1 cellular context compared by ENCODE assay signal in the genomic region with DNA sequence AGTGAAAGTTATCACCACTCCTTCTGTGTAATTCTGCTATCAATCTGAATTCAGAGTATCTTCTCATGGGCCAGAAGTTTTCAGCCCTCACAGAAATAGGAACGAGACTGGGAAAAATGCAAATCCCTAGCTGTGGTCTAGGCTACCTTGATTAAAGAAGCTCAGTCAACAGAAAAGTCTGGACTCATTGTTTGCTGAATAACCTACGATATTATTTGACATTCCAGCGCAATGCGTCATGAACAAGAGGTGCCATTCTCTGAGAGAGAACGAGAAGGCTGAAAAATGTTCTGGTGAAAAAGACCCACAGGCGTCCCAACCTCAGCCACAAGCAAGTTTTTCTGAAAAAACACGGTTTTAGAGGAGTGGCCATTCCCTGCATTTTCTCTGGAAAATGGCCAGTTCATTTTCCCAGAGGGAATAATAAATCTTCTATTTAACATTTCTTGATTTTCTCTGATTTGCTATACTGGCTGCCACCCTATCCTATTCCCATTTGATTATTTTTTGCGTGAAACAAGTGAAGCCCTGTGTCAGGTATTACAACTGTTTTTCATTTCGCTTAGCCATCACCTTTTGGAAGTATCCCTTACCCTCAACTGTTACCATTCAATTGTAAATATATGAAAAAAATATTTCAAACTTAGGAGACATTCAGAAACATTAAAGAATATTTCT.
TF ChIP-seq lines count a peak whose summit lies in the region.

No MANE protein-coding gene starts in this region.

TF ChIP-seq in HepG2, 621 proteins besides CTCF, POLR2A, EP300 and RAD21 (continued from another document and continues in another):
- TF ChIP-seq DPF2 (CRISPR knock-in tag; IDR thresholded peaks at IDR 0.05; ENCODE audit: borderline replicate concordance, low read depth) (peak; percentile 28; the same call in 1 of the 2 replicates), ZNF775 (CRISPR knock-in tag; IDR thresholded peaks at IDR 0.05; ENCODE audit: borderline replicate concordance) (no peak), ZNF644 (CRISPR knock-in tag; IDR thresholded peaks at IDR 0.05; ENCODE audit: low read depth) (0 out of 2 replicates have a peak, but pooled peaks have one; percentile 13), GABPB1 (CRISPR knock-in tag; IDR thresholded peaks at IDR 0.05) (no peak), ZNF282 (IDR thresholded peaks at IDR 0.05; ENCODE audit: partially characterized antibody) (no peak), SNRNP70 (IDR thresholded peaks at IDR 0.05; ENCODE audit: low read depth, low read length) (no peak), SOX5 (CRISPR knock-in tag; IDR thresholded peaks at IDR 0.05; ENCODE audit: borderline replicate concordance) (peak; percentile 59; the same call in 1 of the 2 replicates), HOXD1 (CRISPR knock-in tag; IDR thresholded peaks at IDR 0.05) (no peak), ZFP37 (CRISPR knock-in tag; IDR thresholded peaks at IDR 0.05; ENCODE audit: borderline replicate concordance) (no peak), ZNF235 (CRISPR knock-in tag; IDR thresholded peaks at IDR 0.05; ENCODE audit: borderline replicate concordance) (no peak), HOXA5 (CRISPR knock-in tag; IDR thresholded peaks at IDR 0.05) (no peak), SUZ12 (IDR thresholded peaks at IDR 0.05; ENCODE audit: low read depth, low read length) (no peak), CHD2 (IDR thresholded peaks at IDR 0.05; ENCODE audit: low read depth, low read length) (no peak), TEAD2 (CRISPR knock-in tag; IDR thresholded peaks at IDR 0.05) (no peak), MAFF (IDR thresholded peaks at IDR 0.05; ENCODE audit: low read depth, low read length) (0 out of 2 replicates have a peak, but pooled peaks have one; percentile 6), ATM (IDR thresholded peaks at IDR 0.05; ENCODE audit: borderline replicate concordance) (no peak), MATR3 (CRISPR knock-in tag; IDR thresholded peaks at IDR 0.05) (no peak), RAD51 (IDR thresholded peaks at IDR 0.05; ENCODE audit: borderline replicate concordance) (no peak), ZNF546 (CRISPR knock-in tag; conservative IDR thresholded peaks at IDR 0.05) (no peak), ZNF264 (CRISPR knock-in tag; IDR thresholded peaks at IDR 0.05) (no peak), ARNT2 (CRISPR knock-in tag; IDR thresholded peaks at IDR 0.05; ENCODE audit: low read depth) (no peak), NR2F6 (IDR thresholded peaks at IDR 0.05) (no peak), NR2F6 (CRISPR knock-in tag; IDR thresholded peaks at IDR 0.05) (no peak), ZNF614 (CRISPR knock-in tag; IDR thresholded peaks at IDR 0.05; ENCODE audit: borderline replicate concordance) (no peak)
- TF ChIP-seq, protein P1, sequence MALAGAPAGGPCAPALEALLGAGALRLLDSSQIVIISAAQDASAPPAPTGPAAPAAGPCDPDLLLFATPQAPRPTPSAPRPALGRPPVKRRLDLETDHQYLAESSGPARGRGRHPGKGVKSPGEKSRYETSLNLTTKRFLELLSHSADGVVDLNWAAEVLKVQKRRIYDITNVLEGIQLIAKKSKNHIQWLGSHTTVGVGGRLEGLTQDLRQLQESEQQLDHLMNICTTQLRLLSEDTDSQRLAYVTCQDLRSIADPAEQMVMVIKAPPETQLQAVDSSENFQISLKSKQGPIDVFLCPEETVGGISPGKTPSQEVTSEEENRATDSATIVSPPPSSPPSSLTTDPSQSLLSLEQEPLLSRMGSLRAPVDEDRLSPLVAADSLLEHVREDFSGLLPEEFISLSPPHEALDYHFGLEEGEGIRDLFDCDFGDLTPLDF (CRISPR knock-in tag; IDR thresholded peaks at IDR 0.05): no peak
- TF ChIP-seq, protein P2, sequence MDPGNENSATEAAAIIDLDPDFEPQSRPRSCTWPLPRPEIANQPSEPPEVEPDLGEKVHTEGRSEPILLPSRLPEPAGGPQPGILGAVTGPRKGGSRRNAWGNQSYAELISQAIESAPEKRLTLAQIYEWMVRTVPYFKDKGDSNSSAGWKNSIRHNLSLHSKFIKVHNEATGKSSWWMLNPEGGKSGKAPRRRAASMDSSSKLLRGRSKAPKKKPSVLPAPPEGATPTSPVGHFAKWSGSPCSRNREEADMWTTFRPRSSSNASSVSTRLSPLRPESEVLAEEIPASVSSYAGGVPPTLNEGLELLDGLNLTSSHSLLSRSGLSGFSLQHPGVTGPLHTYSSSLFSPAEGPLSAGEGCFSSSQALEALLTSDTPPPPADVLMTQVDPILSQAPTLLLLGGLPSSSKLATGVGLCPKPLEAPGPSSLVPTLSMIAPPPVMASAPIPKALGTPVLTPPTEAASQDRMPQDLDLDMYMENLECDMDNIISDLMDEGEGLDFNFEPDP (CRISPR knock-in tag; conservative IDR thresholded peaks at IDR 0.05): no peak
- TF ChIP-seq, protein P3, sequence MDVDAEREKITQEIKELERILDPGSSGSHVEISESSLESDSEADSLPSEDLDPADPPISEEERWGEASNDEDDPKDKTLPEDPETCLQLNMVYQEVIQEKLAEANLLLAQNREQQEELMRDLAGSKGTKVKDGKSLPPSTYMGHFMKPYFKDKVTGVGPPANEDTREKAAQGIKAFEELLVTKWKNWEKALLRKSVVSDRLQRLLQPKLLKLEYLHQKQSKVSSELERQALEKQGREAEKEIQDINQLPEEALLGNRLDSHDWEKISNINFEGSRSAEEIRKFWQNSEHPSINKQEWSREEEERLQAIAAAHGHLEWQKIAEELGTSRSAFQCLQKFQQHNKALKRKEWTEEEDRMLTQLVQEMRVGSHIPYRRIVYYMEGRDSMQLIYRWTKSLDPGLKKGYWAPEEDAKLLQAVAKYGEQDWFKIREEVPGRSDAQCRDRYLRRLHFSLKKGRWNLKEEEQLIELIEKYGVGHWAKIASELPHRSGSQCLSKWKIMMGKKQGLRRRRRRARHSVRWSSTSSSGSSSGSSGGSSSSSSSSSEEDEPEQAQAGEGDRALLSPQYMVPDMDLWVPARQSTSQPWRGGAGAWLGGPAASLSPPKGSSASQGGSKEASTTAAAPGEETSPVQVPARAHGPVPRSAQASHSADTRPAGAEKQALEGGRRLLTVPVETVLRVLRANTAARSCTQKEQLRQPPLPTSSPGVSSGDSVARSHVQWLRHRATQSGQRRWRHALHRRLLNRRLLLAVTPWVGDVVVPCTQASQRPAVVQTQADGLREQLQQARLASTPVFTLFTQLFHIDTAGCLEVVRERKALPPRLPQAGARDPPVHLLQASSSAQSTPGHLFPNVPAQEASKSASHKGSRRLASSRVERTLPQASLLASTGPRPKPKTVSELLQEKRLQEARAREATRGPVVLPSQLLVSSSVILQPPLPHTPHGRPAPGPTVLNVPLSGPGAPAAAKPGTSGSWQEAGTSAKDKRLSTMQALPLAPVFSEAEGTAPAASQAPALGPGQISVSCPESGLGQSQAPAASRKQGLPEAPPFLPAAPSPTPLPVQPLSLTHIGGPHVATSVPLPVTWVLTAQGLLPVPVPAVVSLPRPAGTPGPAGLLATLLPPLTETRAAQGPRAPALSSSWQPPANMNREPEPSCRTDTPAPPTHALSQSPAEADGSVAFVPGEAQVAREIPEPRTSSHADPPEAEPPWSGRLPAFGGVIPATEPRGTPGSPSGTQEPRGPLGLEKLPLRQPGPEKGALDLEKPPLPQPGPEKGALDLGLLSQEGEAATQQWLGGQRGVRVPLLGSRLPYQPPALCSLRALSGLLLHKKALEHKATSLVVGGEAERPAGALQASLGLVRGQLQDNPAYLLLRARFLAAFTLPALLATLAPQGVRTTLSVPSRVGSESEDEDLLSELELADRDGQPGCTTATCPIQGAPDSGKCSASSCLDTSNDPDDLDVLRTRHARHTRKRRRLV (CRISPR knock-in tag; IDR thresholded peaks at IDR 0.05): no peak
- TF ChIP-seq, protein P4, sequence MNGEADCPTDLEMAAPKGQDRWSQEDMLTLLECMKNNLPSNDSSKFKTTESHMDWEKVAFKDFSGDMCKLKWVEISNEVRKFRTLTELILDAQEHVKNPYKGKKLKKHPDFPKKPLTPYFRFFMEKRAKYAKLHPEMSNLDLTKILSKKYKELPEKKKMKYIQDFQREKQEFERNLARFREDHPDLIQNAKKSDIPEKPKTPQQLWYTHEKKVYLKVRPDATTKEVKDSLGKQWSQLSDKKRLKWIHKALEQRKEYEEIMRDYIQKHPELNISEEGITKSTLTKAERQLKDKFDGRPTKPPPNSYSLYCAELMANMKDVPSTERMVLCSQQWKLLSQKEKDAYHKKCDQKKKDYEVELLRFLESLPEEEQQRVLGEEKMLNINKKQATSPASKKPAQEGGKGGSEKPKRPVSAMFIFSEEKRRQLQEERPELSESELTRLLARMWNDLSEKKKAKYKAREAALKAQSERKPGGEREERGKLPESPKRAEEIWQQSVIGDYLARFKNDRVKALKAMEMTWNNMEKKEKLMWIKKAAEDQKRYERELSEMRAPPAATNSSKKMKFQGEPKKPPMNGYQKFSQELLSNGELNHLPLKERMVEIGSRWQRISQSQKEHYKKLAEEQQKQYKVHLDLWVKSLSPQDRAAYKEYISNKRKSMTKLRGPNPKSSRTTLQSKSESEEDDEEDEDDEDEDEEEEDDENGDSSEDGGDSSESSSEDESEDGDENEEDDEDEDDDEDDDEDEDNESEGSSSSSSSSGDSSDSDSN (CRISPR knock-in tag; IDR thresholded peaks at IDR 0.05): no peak
- TF ChIP-seq, protein P5, sequence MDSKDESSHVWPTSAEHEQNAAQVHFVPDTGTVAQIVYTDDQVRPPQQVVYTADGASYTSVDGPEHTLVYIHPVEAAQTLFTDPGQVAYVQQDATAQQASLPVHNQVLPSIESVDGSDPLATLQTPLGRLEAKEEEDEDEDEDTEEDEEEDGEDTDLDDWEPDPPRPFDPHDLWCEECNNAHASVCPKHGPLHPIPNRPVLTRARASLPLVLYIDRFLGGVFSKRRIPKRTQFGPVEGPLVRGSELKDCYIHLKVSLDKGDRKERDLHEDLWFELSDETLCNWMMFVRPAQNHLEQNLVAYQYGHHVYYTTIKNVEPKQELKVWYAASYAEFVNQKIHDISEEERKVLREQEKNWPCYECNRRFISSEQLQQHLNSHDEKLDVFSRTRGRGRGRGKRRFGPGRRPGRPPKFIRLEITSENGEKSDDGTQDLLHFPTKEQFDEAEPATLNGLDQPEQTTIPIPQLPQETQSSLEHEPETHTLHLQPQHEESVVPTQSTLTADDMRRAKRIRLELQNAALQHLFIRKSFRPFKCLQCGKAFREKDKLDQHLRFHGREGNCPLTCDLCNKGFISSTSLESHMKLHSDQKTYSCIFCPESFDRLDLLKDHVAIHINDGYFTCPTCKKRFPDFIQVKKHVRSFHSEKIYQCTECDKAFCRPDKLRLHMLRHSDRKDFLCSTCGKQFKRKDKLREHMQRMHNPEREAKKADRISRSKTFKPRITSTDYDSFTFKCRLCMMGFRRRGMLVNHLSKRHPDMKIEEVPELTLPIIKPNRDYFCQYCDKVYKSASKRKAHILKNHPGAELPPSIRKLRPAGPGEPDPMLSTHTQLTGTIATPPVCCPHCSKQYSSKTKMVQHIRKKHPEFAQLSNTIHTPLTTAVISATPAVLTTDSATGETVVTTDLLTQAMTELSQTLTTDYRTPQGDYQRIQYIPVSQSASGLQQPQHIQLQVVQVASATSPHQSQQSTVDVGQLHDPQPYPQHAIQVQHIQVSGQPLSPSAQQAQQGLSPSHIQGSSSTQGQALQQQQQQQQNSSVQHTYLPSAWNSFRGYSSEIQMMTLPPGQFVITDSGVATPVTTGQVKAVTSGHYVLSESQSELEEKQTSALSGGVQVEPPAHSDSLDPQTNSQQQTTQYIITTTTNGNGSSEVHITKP (CRISPR knock-in tag; IDR thresholded peaks at IDR 0.05; ENCODE audit: low read depth): no peak
- TF ChIP-seq, protein P6, sequence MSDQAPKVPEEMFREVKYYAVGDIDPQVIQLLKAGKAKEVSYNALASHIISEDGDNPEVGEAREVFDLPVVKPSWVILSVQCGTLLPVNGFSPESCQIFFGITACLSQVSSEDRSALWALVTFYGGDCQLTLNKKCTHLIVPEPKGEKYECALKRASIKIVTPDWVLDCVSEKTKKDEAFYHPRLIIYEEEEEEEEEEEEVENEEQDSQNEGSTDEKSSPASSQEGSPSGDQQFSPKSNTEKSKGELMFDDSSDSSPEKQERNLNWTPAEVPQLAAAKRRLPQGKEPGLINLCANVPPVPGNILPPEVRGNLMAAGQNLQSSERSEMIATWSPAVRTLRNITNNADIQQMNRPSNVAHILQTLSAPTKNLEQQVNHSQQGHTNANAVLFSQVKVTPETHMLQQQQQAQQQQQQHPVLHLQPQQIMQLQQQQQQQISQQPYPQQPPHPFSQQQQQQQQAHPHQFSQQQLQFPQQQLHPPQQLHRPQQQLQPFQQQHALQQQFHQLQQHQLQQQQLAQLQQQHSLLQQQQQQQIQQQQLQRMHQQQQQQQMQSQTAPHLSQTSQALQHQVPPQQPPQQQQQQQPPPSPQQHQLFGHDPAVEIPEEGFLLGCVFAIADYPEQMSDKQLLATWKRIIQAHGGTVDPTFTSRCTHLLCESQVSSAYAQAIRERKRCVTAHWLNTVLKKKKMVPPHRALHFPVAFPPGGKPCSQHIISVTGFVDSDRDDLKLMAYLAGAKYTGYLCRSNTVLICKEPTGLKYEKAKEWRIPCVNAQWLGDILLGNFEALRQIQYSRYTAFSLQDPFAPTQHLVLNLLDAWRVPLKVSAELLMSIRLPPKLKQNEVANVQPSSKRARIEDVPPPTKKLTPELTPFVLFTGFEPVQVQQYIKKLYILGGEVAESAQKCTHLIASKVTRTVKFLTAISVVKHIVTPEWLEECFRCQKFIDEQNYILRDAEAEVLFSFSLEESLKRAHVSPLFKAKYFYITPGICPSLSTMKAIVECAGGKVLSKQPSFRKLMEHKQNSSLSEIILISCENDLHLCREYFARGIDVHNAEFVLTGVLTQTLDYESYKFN (CRISPR knock-in tag; conservative IDR thresholded peaks at IDR 0.05): 0 out of 2 replicates have a peak, but pooled peaks have one; percentile 18
- TF ChIP-seq, protein P7, sequence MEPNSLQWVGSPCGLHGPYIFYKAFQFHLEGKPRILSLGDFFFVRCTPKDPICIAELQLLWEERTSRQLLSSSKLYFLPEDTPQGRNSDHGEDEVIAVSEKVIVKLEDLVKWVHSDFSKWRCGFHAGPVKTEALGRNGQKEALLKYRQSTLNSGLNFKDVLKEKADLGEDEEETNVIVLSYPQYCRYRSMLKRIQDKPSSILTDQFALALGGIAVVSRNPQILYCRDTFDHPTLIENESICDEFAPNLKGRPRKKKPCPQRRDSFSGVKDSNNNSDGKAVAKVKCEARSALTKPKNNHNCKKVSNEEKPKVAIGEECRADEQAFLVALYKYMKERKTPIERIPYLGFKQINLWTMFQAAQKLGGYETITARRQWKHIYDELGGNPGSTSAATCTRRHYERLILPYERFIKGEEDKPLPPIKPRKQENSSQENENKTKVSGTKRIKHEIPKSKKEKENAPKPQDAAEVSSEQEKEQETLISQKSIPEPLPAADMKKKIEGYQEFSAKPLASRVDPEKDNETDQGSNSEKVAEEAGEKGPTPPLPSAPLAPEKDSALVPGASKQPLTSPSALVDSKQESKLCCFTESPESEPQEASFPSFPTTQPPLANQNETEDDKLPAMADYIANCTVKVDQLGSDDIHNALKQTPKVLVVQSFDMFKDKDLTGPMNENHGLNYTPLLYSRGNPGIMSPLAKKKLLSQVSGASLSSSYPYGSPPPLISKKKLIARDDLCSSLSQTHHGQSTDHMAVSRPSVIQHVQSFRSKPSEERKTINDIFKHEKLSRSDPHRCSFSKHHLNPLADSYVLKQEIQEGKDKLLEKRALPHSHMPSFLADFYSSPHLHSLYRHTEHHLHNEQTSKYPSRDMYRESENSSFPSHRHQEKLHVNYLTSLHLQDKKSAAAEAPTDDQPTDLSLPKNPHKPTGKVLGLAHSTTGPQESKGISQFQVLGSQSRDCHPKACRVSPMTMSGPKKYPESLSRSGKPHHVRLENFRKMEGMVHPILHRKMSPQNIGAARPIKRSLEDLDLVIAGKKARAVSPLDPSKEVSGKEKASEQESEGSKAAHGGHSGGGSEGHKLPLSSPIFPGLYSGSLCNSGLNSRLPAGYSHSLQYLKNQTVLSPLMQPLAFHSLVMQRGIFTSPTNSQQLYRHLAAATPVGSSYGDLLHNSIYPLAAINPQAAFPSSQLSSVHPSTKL (CRISPR knock-in tag; IDR thresholded peaks at IDR 0.05): peak; percentile 63
